Comparison of ENCODE assay signal across 9 cellular contexts in the genomic region with DNA sequence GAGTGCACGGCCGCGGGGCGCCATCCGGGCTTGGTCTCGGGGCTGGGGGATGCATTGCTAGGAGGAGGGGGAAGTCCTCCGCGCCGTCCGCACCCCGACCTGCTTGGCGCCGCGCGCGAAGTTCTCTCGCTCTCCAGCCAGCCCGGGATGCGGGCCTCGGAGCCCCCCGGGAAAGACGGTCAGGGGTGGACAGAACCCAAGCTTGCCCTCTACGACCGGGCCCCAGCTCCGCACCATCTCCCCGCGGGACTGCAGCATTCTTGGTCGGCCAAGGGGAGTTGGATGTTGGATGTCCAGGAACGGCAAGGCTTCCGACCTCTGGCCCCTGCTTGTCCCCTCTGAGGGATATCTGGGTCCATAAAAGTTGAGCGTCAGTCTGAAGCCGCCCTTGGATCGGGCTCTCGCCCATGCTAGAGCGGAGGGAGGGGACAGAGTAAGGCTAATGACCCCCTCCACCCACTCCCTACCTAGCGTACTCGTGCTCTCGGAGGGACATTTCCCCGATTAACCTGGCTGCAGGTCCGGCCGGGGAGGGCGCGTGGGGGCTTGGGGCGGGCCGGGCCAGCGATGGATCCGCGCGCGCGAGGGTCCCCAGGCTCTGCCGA. TPM values are rescaled to one million over a fixed set of nuclear protein-coding genes. Genes with fewer than 3 reads are reported as not detected.
DNase-seq lines count a peak whose midpoint lies in the region; ATAC-seq and TF ChIP-seq lines count a peak whose summit lies in the region.
"Had no signal": no experiment of that assay in that cellular context is flagged by ENCODE, and none has a peak within 500 bp of the region (broad histone marks: within the 10 kb centered on the region; RNA-seq: fewer than 3 reads in every experiment).

No MANE protein-coding gene starts in this region.

- H3K9me3 ChIP-seq in smooth muscle cell (replicated peaks; ENCODE audit: low read depth) = no peaks in the 10 kb centered on the region

- no peaks in the 10 kb centered on the region for H4K20me1 ChIP-seq in smooth muscle cell (ENCODE audit: low read depth)

- H2AFZ ChIP-seq in smooth muscle cell (ENCODE audit: low read depth) = peak overlapping the region; percentile 90

- no peaks in the 10 kb centered on the region for H3K79me2 ChIP-seq in smooth muscle cell (ENCODE audit: low read depth)

- 2% methylated on average over 36 of the region's 52 CpGs for WGBS in smooth muscle cell (ENCODE audit: low lambda C conversion rate)

- no peak for TF ChIP-seq CTCF in fibroblast of pulmonary artery (IDR thresholded peaks at IDR 0.05; ENCODE audit: low read length, missing control alignments)
- no peak for TF ChIP-seq CTCF in smooth muscle cell (IDR thresholded peaks at IDR 0.05; ENCODE audit: borderline replicate concordance, insufficient read depth, poor library complexity, severe bottlenecking)

- no peak overlapping the region for H3K9ac ChIP-seq in smooth muscle cell (ENCODE audit: low read depth)

- peak overlapping the region; percentile 95 for H3K4me2 ChIP-seq in smooth muscle cell

- no peaks in the 10 kb centered on the region for H3F3A ChIP-seq in smooth muscle cell (ENCODE audit: low read depth)

- ATAC-seq in SK-N-SH treated with all-trans-retinoic acid at 6 μM for 48 hours (peak; percentile 25), HG03439 (IDR thresholded peaks at IDR 0.05; ENCODE audit: unreplicated experiment) (no peak), GM19455 (IDR thresholded peaks at IDR 0.05; ENCODE audit: unreplicated experiment) (no peak)

- H3K27ac ChIP-seq in smooth muscle cell (ENCODE audit: low read depth) = no peak overlapping the region

- H3K4me1 ChIP-seq in smooth muscle cell (ENCODE audit: low read depth) = peaks cover 9% of the 10 kb centered on the region

- DNase-seq in DMS53 (lab: John Stamatoyannopoulos, UW) (peak; percentile 44), DMS53 treated with DMSO at 0.1 percent for 48 hours (lab: John Stamatoyannopoulos, UW; ENCODE audit: unreplicated experiment) (no peak), fibroblast of pulmonary artery (ENCODE audit: low read depth) (no peak), smooth muscle cell (lab: John Stamatoyannopoulos, UW; ENCODE audit: unreplicated experiment) (no peak), retina (no peak)
- DNase-seq: 8988T had no signal

- peaks cover 54% of the 10 kb centered on the region for H3K27me3 ChIP-seq in smooth muscle cell (ENCODE audit: low read depth)

- H3K36me3 ChIP-seq in smooth muscle cell (ENCODE audit: low read depth) = no peaks in the 10 kb centered on the region

- H3K4me3 ChIP-seq in fibroblast of pulmonary artery (replicated peaks; ENCODE audit: low read depth, low read length) (peak overlapping the region; percentile 51), smooth muscle cell (peak overlapping the region; percentile 69)

TF ChIP-seq in SK-N-SH treated with all-trans-retinoic acid at 6 μM for 48 hours, 23 proteins besides CTCF, POLR2A, EP300 and RAD21:
- TF ChIP-seq PPARA (CRISPR knock-in tag; IDR thresholded peaks at IDR 0.05; ENCODE audit: borderline replicate concordance) = no peak

RNA-seq across cellular contexts. Expression of a gene that starts 0.5 kb away (rescaled TPM):
- 1.0 TPM in 1 of 2 replicates, not detected in the other for total RNA-seq in smooth muscle cell
- 0.17 and 0.27 TPM in 2 replicates for polyA plus RNA-seq in smooth muscle cell
